Comparison of ENCODE assay signal across 23 cellular contexts in genomic region chr15:50576156-50576555, GRCh38. TPM values are rescaled to one million over a fixed set of nuclear protein-coding genes. Genes with fewer than 3 reads are reported as not detected.
"Had no signal": no experiment of that assay in that cellular context is flagged by ENCODE, and none has a peak within 500 bp of the region (broad histone marks: within the 10 kb centered on the region; RNA-seq: fewer than 3 reads in every experiment).

No MANE protein-coding gene starts in this region.

- H3K4me1 Mint-ChIP-seq: immature natural killer cell; mesothelial cell of epicardium; naive thymus-derived CD8-positive, alpha-beta T cell; neural progenitor cell; T-cell; WTC11 had no signal

- ATAC-seq: naive thymus-derived CD8-positive, alpha-beta T cell; T-cell; WTC11 had no signal

- H3K4me1 ChIP-seq: left ventricle myocardium inferior, neural progenitor cell, prostate gland, tibial artery had no signal

- H3K27me3 Mint-ChIP-seq: activated naive CD8-positive, alpha-beta T cell treated with anti-CD3 and anti-CD28 coated beads, Interleukin-2, amount 10 ng/mL, durations not matched to agents 7 days and 5 days; dendritic cell treated with granulocyte-macrophage colony-stimulating factor and Interleukin-4, amounts not matched to agents 40 ng/mL and 50 ng/mL, for 4 days; naive thymus-derived CD8-positive, alpha-beta T cell; stimulated activated naive CD8-positive, alpha-beta T cell treated with anti-CD3 and anti-CD28 coated beads, Interleukin-15, Interleukin-2, amounts not matched to agents 100 ng/mL and 50 ng/mL, for 24 hours; T-cell had no signal

- H3K4me3 Mint-ChIP-seq: activated naive CD8-positive, alpha-beta T cell treated with anti-CD3 and anti-CD28 coated beads, Interleukin-2, amount 10 ng/mL, durations not matched to agents 7 days and 5 days; dendritic cell treated with granulocyte-macrophage colony-stimulating factor and Interleukin-4, amounts not matched to agents 40 ng/mL and 50 ng/mL, for 4 days; immature natural killer cell; mesothelial cell of epicardium; naive thymus-derived CD8-positive, alpha-beta T cell; neural progenitor cell; stimulated activated naive CD8-positive, alpha-beta T cell treated with anti-CD3 and anti-CD28 coated beads, Interleukin-15, Interleukin-2, amounts not matched to agents 100 ng/mL and 50 ng/mL, for 24 hours; T-cell; WTC11 had no signal

- H3K27ac ChIP-seq: hepatocyte, left ventricle myocardium inferior, neural progenitor cell, prostate gland, tibial artery had no signal

- H3K9me3 Mint-ChIP-seq: activated naive CD8-positive, alpha-beta T cell treated with anti-CD3 and anti-CD28 coated beads, Interleukin-2, amount 10 ng/mL, durations not matched to agents 7 days and 5 days; activated T-helper 2 cell treated with anti-CD3 and anti-CD28 coated beads, Interferon-gamma antibody, Interleukin-2, Interleukin-4, amounts not matched to agents 10 μg/mL and 5 μg/mL and 100 μg/mL, durations not matched to agents 14 hours and 24 hours and 36 hours; dendritic cell treated with granulocyte-macrophage colony-stimulating factor and Interleukin-4, amounts not matched to agents 40 ng/mL and 50 ng/mL, for 4 days; immature natural killer cell; mesothelial cell of epicardium; naive thymus-derived CD8-positive, alpha-beta T cell; neural progenitor cell; stimulated activated naive CD8-positive, alpha-beta T cell treated with anti-CD3 and anti-CD28 coated beads, Interleukin-15, Interleukin-2, amounts not matched to agents 100 ng/mL and 50 ng/mL, for 24 hours; T-cell; WTC11 had no signal

- DNase-seq: activated naive CD4-positive, alpha-beta T cell; activated naive CD8-positive, alpha-beta T cell treated with anti-CD3 and anti-CD28 coated beads, Interleukin-2, amount 10 ng/mL, durations not matched to agents 7 days and 5 days; activated T-cell treated with anti-CD3 and anti-CD28 coated beads, Interleukin-2, amount 50 U/mL, for 1 hour; amniotic stem cell; effector CD4-positive, alpha-beta T cell; erythroblast; glutamatergic neuron; immature natural killer cell; kidney glomerular epithelial cell; left ventricle myocardium inferior; naive thymus-derived CD8-positive, alpha-beta T cell; stimulated activated CD4-positive, alpha-beta T cell treated with anti-CD3 and anti-CD28 coated beads, Interleukin-4, amount 100 ng/mL, for 24 hours; T-cell; tibial artery had no signal

- H3K4me3 ChIP-seq: hepatocyte, left ventricle myocardium inferior, neural progenitor cell, prostate gland, tibial artery had no signal

- H3K27ac Mint-ChIP-seq: activated naive CD8-positive, alpha-beta T cell treated with anti-CD3 and anti-CD28 coated beads, Interleukin-2, amount 10 ng/mL, durations not matched to agents 7 days and 5 days; activated T-helper 2 cell treated with anti-CD3 and anti-CD28 coated beads, Interferon-gamma antibody, Interleukin-2, Interleukin-4, amounts not matched to agents 10 μg/mL and 5 μg/mL and 100 μg/mL, durations not matched to agents 14 hours and 24 hours and 36 hours; dendritic cell treated with granulocyte-macrophage colony-stimulating factor and Interleukin-4, amounts not matched to agents 40 ng/mL and 50 ng/mL, for 4 days; mesothelial cell of epicardium; neural progenitor cell had no signal

- H3K9me3 ChIP-seq: left ventricle myocardium inferior, prostate gland, tibial artery had no signal

- H3K27me3 ChIP-seq: hepatocyte, neural progenitor cell, tibial artery had no signal

RNA-seq across cellular contexts. Expression of gene USP50, which starts 29.7 kb away (rescaled TPM):
- total RNA-seq: activated T-helper 2 cell treated with anti-CD3 and anti-CD28 coated beads, Interferon-gamma antibody, Interleukin-2, Interleukin-4, amounts not matched to agents 10 μg/mL and 5 μg/mL and 100 μg/mL, durations not matched to agents 14 hours and 24 hours and 36 hours; bronchial epithelial cell; hepatocyte; left ventricle myocardium inferior; naive thymus-derived CD8-positive, alpha-beta T cell; WTC11 had no signal
- polyA plus RNA-seq: immature natural killer cell had no signal
